Comparison of ENCODE assay signal across 1 cellular context in genomic region chr1:246020231-246020954, GRCh38.
TF ChIP-seq lines count a peak whose summit lies in the region.

No MANE protein-coding gene starts in this region.

TF ChIP-seq in GM12878, 131 proteins besides CTCF, POLR2A, EP300 and RAD21 (continued from another document):
- TF ChIP-seq MTA2 (IDR thresholded peaks at IDR 0.05; ENCODE audit: low read depth): peak; percentile 61
- no peak for TF ChIP-seq SMC3 (IDR thresholded peaks at IDR 0.05; ENCODE audit: borderline replicate concordance, low read length)
- TF ChIP-seq RAD51 (IDR thresholded peaks at IDR 0.05): no peak
- peak; percentile 70; the same call in 1 of the 2 replicates for TF ChIP-seq FOXM1 (IDR thresholded peaks at IDR 0.05; ENCODE audit: low read depth, low read length)
